14 cellular contexts compared by ENCODE assay signal in the genomic region with DNA sequence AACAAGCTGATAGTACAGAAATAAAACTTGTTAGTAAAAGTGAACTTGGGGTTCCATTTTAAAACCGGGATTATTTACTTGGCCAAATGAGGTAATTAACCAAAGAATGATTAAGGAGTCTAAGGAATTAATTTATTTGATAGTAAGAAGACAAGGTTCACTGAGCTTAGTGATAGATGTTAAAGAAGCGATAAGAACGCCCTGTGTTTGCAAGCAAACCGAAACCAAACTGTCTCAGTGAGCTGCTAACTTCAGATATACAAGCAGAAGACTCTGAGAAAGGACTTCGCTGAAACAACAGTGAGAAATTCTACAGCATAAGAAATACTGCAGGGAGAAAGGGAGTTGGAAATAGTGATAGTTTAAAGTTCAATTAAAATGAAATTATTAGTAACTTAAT. TPM values are rescaled to one million over a fixed set of nuclear protein-coding genes. Genes with fewer than 3 reads are reported as not detected.
DNase-seq lines count a peak whose midpoint lies in the region; ATAC-seq and TF ChIP-seq lines count a peak whose summit lies in the region.
"Had no signal": no experiment of that assay in that cellular context is flagged by ENCODE, and none has a peak within 500 bp of the region (broad histone marks: within the 10 kb centered on the region; RNA-seq: fewer than 3 reads in every experiment).

No MANE protein-coding gene starts in this region.

- H3K4me3 ChIP-seq in BE2C (ENCODE audit: low read depth, low read length), result peak overlapping the region; percentile 39
- peak overlapping the region; percentile 62 for H3K4me3 ChIP-seq in PC-3 (ENCODE audit: low read length)
- H3K4me3 ChIP-seq in esophagus squamous epithelium, result peak overlapping the region in 3 of 4 donors; percentile 14 to 43 (median 21)
- H3K4me3 ChIP-seq: BLaER1 treated with 17β-estradiol and CSF1 and Interleukin-3, amounts not matched to agents 10 nM and 100 nM had no signal

- TF ChIP-seq CTCF in BE2C (IDR thresholded peaks at IDR 0.05; ENCODE audit: low read depth, low read length), result no peak
- no peak for TF ChIP-seq CTCF in PC-3 (conservative IDR thresholded peaks at IDR 0.05; ENCODE audit: low read depth, low read length)
- TF ChIP-seq CTCF in esophagus squamous epithelium (IDR thresholded peaks at IDR 0.05), result no peak

- no peak overlapping the region for H3K27ac ChIP-seq in PC-3 (ENCODE audit: low read length)
- H3K27ac ChIP-seq in esophagus squamous epithelium, result peak overlapping the region in 1 of 4 donors; percentile 25
- H3K27ac ChIP-seq: BLaER1 treated with 17β-estradiol and CSF1 and Interleukin-3, amounts not matched to agents 10 nM and 100 nM; KMS-11; WERI-Rb-1 had no signal

- no TSS peak for BruUV-seq in PC-3 (replicated peaks; lab: Mats Ljungman, UMichigan)

- no peak overlapping the region for H3K9ac ChIP-seq in PC-3 (ENCODE audit: low read length)
- H3K9ac ChIP-seq: BLaER1 treated with 17β-estradiol and CSF1 and Interleukin-3, amounts not matched to agents 10 nM and 100 nM; KMS-11 had no signal

- 32 to 37% methylated on average over 5 of the region's 5 CpGs for WGBS in esophagus squamous epithelium, 2 donors

- no peak for TF ChIP-seq POLR2A in esophagus squamous epithelium (IDR thresholded peaks at IDR 0.05)

- H3K9me3 ChIP-seq in BE2C (no peaks in the 10 kb centered on the region), PC-3 (ENCODE audit: low read length) (no peaks in the 10 kb centered on the region), esophagus squamous epithelium (no peaks in the 10 kb centered on the region)
- H3K9me3 ChIP-seq: BLaER1 treated with 17β-estradiol and CSF1 and Interleukin-3, amounts not matched to agents 10 nM and 100 nM had no signal

- peak overlapping the region; percentile 78 for H3K4me2 ChIP-seq in PC-3 (ENCODE audit: low read length)
- H3K4me2 ChIP-seq: BLaER1 treated with 17β-estradiol and CSF1 and Interleukin-3, amounts not matched to agents 10 nM and 100 nM; KMS-11 had no signal

- H4K20me1 ChIP-seq in PC-3 (ENCODE audit: low read length), result no peaks in the 10 kb centered on the region
- H4K20me1 ChIP-seq: BLaER1 treated with 17β-estradiol and CSF1 and Interleukin-3, amounts not matched to agents 10 nM and 100 nM had no signal

- DNase-seq in BE2C (no peak), PC-3 (no peak), esophagus squamous epithelium (lab: John Stamatoyannopoulos, UW) (no peak), renal cortical epithelial cell (ENCODE audit: low read depth) (peak; percentile 30)
- no peak for DNase-seq in stimulated activated CD4-positive, alpha-beta T cell treated with anti-CD3 and anti-CD28 coated beads, Interleukin-4, amount 100 ng/mL, for 1 hour
- DNase-seq in stimulated activated CD4-positive, alpha-beta T cell treated with anti-CD3 and anti-CD28 coated beads, Interleukin-4, amount 100 ng/mL, for 4 hours, result no peak
- DNase-seq: DMS79 treated with DMSO at 0.1 percent for 48 hours, foreskin fibroblast, NCI-H1694, WERI-Rb-1 had no signal

- peak overlapping the region; percentile 72 for H2AFZ ChIP-seq in PC-3 (ENCODE audit: low read length)

- POLR2A ChIA-PET in PC-3 (lab: Charles Lee; ENCODE audit: unreplicated experiment), result interaction anchor here (0.6 kb wide), 1 partner anchor 160 kb away, joined by 3 read pairs; no protein-coding TSS in a partner anchor

- no peaks in the 10 kb centered on the region for H3K27me3 ChIP-seq in BE2C
- H3K27me3 ChIP-seq in PC-3 (ENCODE audit: low read length), result no peaks in the 10 kb centered on the region
- H3K27me3 ChIP-seq in esophagus squamous epithelium, result peaks cover 0 to 4% (median 0%) of the 10 kb centered on the region in 4 donors
- H3K27me3 ChIP-seq: BLaER1 treated with 17β-estradiol and CSF1 and Interleukin-3, amounts not matched to agents 10 nM and 100 nM had no signal

- no peaks in the 10 kb centered on the region for H3K79me2 ChIP-seq in PC-3 (ENCODE audit: low read length)

- no peaks in the 10 kb centered on the region for H3K36me3 ChIP-seq in BE2C
- no peaks in the 10 kb centered on the region for H3K36me3 ChIP-seq in PC-3 (ENCODE audit: low read depth, low read length)
- no peaks in the 10 kb centered on the region for H3K36me3 ChIP-seq in esophagus squamous epithelium
- H3K36me3 ChIP-seq: BLaER1 treated with 17β-estradiol and CSF1 and Interleukin-3, amounts not matched to agents 10 nM and 100 nM; WERI-Rb-1 had no signal

- H3K4me1 ChIP-seq in BE2C (peaks cover 5% of the 10 kb centered on the region), PC-3 (ENCODE audit: insufficient read depth, low read length) (no peaks in the 10 kb centered on the region), esophagus squamous epithelium (peaks cover 0 to 5% (median 0%) of the 10 kb centered on the region in 3 donors)

- no peaks in the 10 kb centered on the region for H3K9me2 ChIP-seq in PC-3 (replicated peaks; ENCODE audit: low read length)

- intact Hi-C loops in PC-3 (cut with micrococcal nuclease), result loop anchor here (5.0 kb wide), 1 partner anchor 77 kb away; no protein-coding TSS in a partner anchor
- intact Hi-C loops in esophagus squamous epithelium (cut with DNase I), result no loop called here

- CTCF ChIA-PET in PC-3 (lab: Charles Lee), result interaction anchor here (0.5 to 0.8 kb wide), 2 partner anchors 12 to 523 kb away, joined by 3 to 5 read pairs; no protein-coding TSS in a partner anchor

- no peaks in the 10 kb centered on the region for H3F3A ChIP-seq in PC-3 (ENCODE audit: low read length, unreplicated experiment)

- ATAC-seq in PC-3, result no peak
- no peak for ATAC-seq in esophagus mucosa
- no peak for ATAC-seq in GM18858 (IDR thresholded peaks at IDR 0.05; ENCODE audit: unreplicated experiment)

RNA-seq across cellular contexts. Expression of a gene that starts 37.6 kb away (rescaled TPM):
- 3.8 TPM for polyA plus RNA-seq in BE2C (2012; ENCODE audit: insufficient read depth, insufficient read length, low read depth)
- 29.5 and 33.5 TPM in 2 replicates for total RNA-seq in PC-3 (2014; rRNA removed)
- 1 to 10 TPM in 1 of 4 donors, under 1 TPM in 2, not detected in 1; 0.18 to 1.5 (median 0.64) TPM for total RNA-seq in esophagus squamous epithelium
- 0.17 and 0.20 TPM in 2 replicates for total RNA-seq in renal cortical epithelial cell
- total RNA-seq in esophagus mucosa, result not detected

Comparison
In these comparisons a context has a peak if more than half of its experiments do, and no peak if none do; other contexts are left out.
1. RNA of a gene that starts 37.6 kb away (total RNA-seq): 29.5 to 33.5 TPM in PC-3; 0.18 to 1.5 TPM in esophagus squamous epithelium, 0.17 to 0.20 TPM in renal cortical epithelial cell and not detected in esophagus mucosa (single experiment); every median in the first group is over 10 times any median in the second.
2. Peak in every context shown above with its lines, with median percentiles within 50 percentile points of each other: H3K4me3 ChIP-seq.